Comparison of ENCODE assay signal across 11 cellular contexts in genomic region chr11:68354181-68354872, GRCh38. TPM values are rescaled to one million over a fixed set of nuclear protein-coding genes. Genes with fewer than 3 reads are reported as not detected.
A peak's percentile ranks its signal among the peaks of the same experiment; 100 is the strongest.
DNase-seq lines count a peak whose midpoint lies in the region; ATAC-seq and TF ChIP-seq lines count a peak whose summit lies in the region.
"Had no signal": no experiment of that assay in that cellular context is flagged by ENCODE, and none has a peak within 500 bp of the region (broad histone marks: within the 10 kb centered on the region; RNA-seq: fewer than 3 reads in every experiment).

No MANE protein-coding gene starts in this region.

- no peak for TF ChIP-seq CTCF in mesothelial cell of epicardium (IDR thresholded peaks at IDR 0.05; ENCODE audit: unreplicated experiment)

- H3K9me3 Mint-ChIP-seq in mesothelial cell of epicardium: no peaks in the 10 kb centered on the region
- peaks cover 0 to 1% (median 0%) of the 10 kb centered on the region in 11 donors for H3K9me3 Mint-ChIP-seq in naive thymus-derived CD4-positive, alpha-beta T cell
- H3K9me3 Mint-ChIP-seq: CD4-positive, CD25-positive, alpha-beta regulatory T cell; type B pancreatic cell had no signal

- H3K4me1 Mint-ChIP-seq in mesothelial cell of epicardium: peaks cover 3% of the 10 kb centered on the region
- H3K4me1 Mint-ChIP-seq in naive thymus-derived CD4-positive, alpha-beta T cell: no peaks in the 10 kb centered on the region

- no peaks in the 10 kb centered on the region for H3K27me3 Mint-ChIP-seq in mesothelial cell of epicardium (ENCODE audit: low read depth)
- no peaks in the 10 kb centered on the region for H3K27me3 Mint-ChIP-seq in naive thymus-derived CD4-positive, alpha-beta T cell
- H3K27me3 Mint-ChIP-seq: CD4-positive, CD25-positive, alpha-beta regulatory T cell; type B pancreatic cell had no signal

- no peak overlapping the region for H3K4me3 Mint-ChIP-seq in mesothelial cell of epicardium
- no peak overlapping the region for H3K4me3 Mint-ChIP-seq in naive thymus-derived CD4-positive, alpha-beta T cell
- H3K4me3 Mint-ChIP-seq: CD4-positive, CD25-positive, alpha-beta regulatory T cell; type B pancreatic cell had no signal

- H3K36me3 ChIP-seq in effector memory CD4-positive, alpha-beta T cell (ENCODE audit: control insufficient read depth, insufficient read depth, low read length): no peaks in the 10 kb centered on the region
- H3K36me3 ChIP-seq in naive thymus-derived CD4-positive, alpha-beta T cell (ENCODE audit: control insufficient read depth in 2 of 3, insufficient read depth in 3 of 3, low read length in 3 of 3): peaks cover 0 to 2% (median 0%) of the 10 kb centered on the region in 3 experiments

- intact Hi-C loops in naive thymus-derived CD4-positive, alpha-beta T cell (cut with micrococcal nuclease): loop anchor here in 1 of 2 donors (5.0 kb wide), 1 partner anchor 42 kb away; the partner anchor contains the start of gene LRP5

- CTCF ChIA-PET in naive thymus-derived CD4-positive, alpha-beta T cell (lab: Charles Lee): no interaction called here

- H3K27ac ChIP-seq in effector memory CD4-positive, alpha-beta T cell (ENCODE audit: insufficient read depth, low read length, poor library complexity, severe bottlenecking): no peak overlapping the region
- H3K27ac ChIP-seq in naive thymus-derived CD4-positive, alpha-beta T cell (ENCODE audit: low read depth, low read length): no peak overlapping the region

- no peak overlapping the region for H3K4me3 ChIP-seq in effector memory CD4-positive, alpha-beta T cell (ENCODE audit: insufficient read depth, low read depth, low read length, poor library complexity, severe bottlenecking)
- H3K4me3 ChIP-seq in naive thymus-derived CD4-positive, alpha-beta T cell (ENCODE audit: low read length): no peak overlapping the region

- no peaks in the 10 kb centered on the region for H3K9me3 ChIP-seq in effector memory CD4-positive, alpha-beta T cell (ENCODE audit: control insufficient read depth, low read length)
- H3K9me3 ChIP-seq in naive thymus-derived CD4-positive, alpha-beta T cell (ENCODE audit: control insufficient read depth in 2 of 3, low read length in 3 of 3): no peaks in the 10 kb centered on the region

- H3K4me1 ChIP-seq in effector memory CD4-positive, alpha-beta T cell (ENCODE audit: control insufficient read depth, insufficient read depth, low read length, poor library complexity, severe bottlenecking): no peaks in the 10 kb centered on the region
- H3K4me1 ChIP-seq in naive thymus-derived CD4-positive, alpha-beta T cell (ENCODE audit: control insufficient read depth in 2 of 2, insufficient read depth in 2 of 2, low read length in 2 of 2): no peaks in the 10 kb centered on the region

- ATAC-seq in naive thymus-derived CD4-positive, alpha-beta T cell: no peak

- H3K27me3 ChIP-seq in effector memory CD4-positive, alpha-beta T cell (replicated peaks; ENCODE audit: control insufficient read depth, insufficient read depth, low read length, poor library complexity, severe bottlenecking): no peaks in the 10 kb centered on the region
- no peaks in the 10 kb centered on the region for H3K27me3 ChIP-seq in naive thymus-derived CD4-positive, alpha-beta T cell (ENCODE audit: control insufficient read depth in 2 of 2, insufficient read depth in 2 of 2, low read length in 2 of 2)

- H3K36me3 Mint-ChIP-seq in mesothelial cell of epicardium: peaks cover 42% of the 10 kb centered on the region
- peaks cover 0 to 15% (median 2%) of the 10 kb centered on the region in 5 donors for H3K36me3 Mint-ChIP-seq in naive thymus-derived CD4-positive, alpha-beta T cell

- POLR2A ChIA-PET in naive thymus-derived CD4-positive, alpha-beta T cell (lab: Charles Lee): interaction anchor here (0.6 kb wide), 1 partner anchor 59 kb away, joined by 3 read pairs; no protein-coding TSS in a partner anchor

- DNase-seq in 8988T (peak; percentile 99), LHCN-M2 (ENCODE audit: low read depth) (peak; percentile 91), epidermal melanocyte (ENCODE audit: insufficient read length, low spot score) (peak; percentile 74), mesothelial cell of epicardium (ENCODE audit: low spot score in 2 of 2, unreplicated experiment in 2 of 2) (no peak), GM19240 (ENCODE audit: insufficient read length, low spot score) (no peak), NCI-H748 treated with DMSO at 0.1 percent for 48 hours (lab: John Stamatoyannopoulos, UW) (no peak)
- DNase-seq in effector memory CD4-positive, alpha-beta T cell: no peak
- DNase-seq in naive thymus-derived CD4-positive, alpha-beta T cell: no peak
- DNase-seq: CD4-positive, CD25-positive, alpha-beta regulatory T cell; hippocampal formation had no signal

- peak overlapping the region; percentile 90 for H3K27ac Mint-ChIP-seq in mesothelial cell of epicardium
- no peak overlapping the region for H3K27ac Mint-ChIP-seq in naive thymus-derived CD4-positive, alpha-beta T cell
- H3K27ac Mint-ChIP-seq: CD4-positive, CD25-positive, alpha-beta regulatory T cell; type B pancreatic cell had no signal

RNA-seq across cellular contexts. Expression of gene LRP5, which starts 41.9 kb away (rescaled TPM):
- 12.4 and 17.2 TPM in 2 replicates for total RNA-seq in LHCN-M2 (2014; rRNA removed)
- polyA plus RNA-seq in LHCN-M2 (2012): 15.3 TPM
- 72.5 to 76.6 TPM (median 74.7 TPM) in 3 replicates for total RNA-seq in mesothelial cell of epicardium
- total RNA-seq in naive thymus-derived CD4-positive, alpha-beta T cell: 10 to 100 TPM in 1 of 5 experiments, 1 to 10 TPM in 4; 1.4 to 29.9 (median 2.3) TPM
- under 1 TPM; 0.35 to 0.99 TPM for polyA plus RNA-seq in naive thymus-derived CD4-positive, alpha-beta T cell

Comparison
In these comparisons a context has a peak if more than half of its experiments do, and no peak if none do; other contexts are left out.
1. DNase-seq: peak in 8988T (single experiment), LHCN-M2 (single experiment) and epidermal melanocyte (single experiment); none in mesothelial cell of epicardium (0 of 2), GM19240 (single experiment), effector memory CD4-positive, alpha-beta T cell (0 of 3), naive thymus-derived CD4-positive, alpha-beta T cell (0 of 9) and NCI-H748 treated with DMSO at 0.1 percent for 48 hours (single experiment).